8 cellular contexts compared by ENCODE assay signal in genomic region chr10:100020161-100020882, GRCh38. TPM values are rescaled to one million over a fixed set of nuclear protein-coding genes. Genes with fewer than 3 reads are reported as not detected.
DNase-seq lines count a peak whose midpoint lies in the region; ATAC-seq, FAIRE-seq and TF ChIP-seq lines count a peak whose summit lies in the region.

No MANE protein-coding gene starts in this region.

- no peak for DNase-seq in CD8-positive, alpha-beta T cell
- peak; percentile 40 for DNase-seq in activated CD4-positive, alpha-beta memory T cell treated with anti-CD3 and anti-CD28 coated beads for 36 hours
- no peak for DNase-seq in HTR-8/SVneo (ENCODE audit: insufficient read length, low spot score)
- DNase-seq in iPS-NIHi11 (ENCODE audit: low spot score): no peak
- DNase-seq in small intestine: no peak
- DNase-seq in activated naive CD4-positive, alpha-beta T cell treated with anti-CD3 and anti-CD28 coated beads, Interleukin-2, amount 10 ng/mL, durations not matched to agents 7 days and 5 days: no peak

- peak overlapping the region; percentile 20 for H3K27ac Mint-ChIP-seq in CD8-positive, alpha-beta T cell
- no peak overlapping the region for H3K27ac Mint-ChIP-seq in activated CD4-positive, alpha-beta memory T cell treated with anti-CD3 and anti-CD28 coated beads for 36 hours
- no peak overlapping the region for H3K27ac Mint-ChIP-seq in activated naive CD4-positive, alpha-beta T cell treated with anti-CD3 and anti-CD28 coated beads, Interleukin-2, amount 10 ng/mL, durations not matched to agents 7 days and 5 days

- no peak overlapping the region for H3K4me3 ChIP-seq in CD8-positive, alpha-beta T cell (ENCODE audit: low read depth, low read length)
- H3K4me3 ChIP-seq in small intestine (ENCODE audit: low read depth in 1 of 2, low read length in 2 of 2): no peak overlapping the region

- no peak overlapping the region for H3K4me3 Mint-ChIP-seq in CD8-positive, alpha-beta T cell
- H3K4me3 Mint-ChIP-seq in activated CD4-positive, alpha-beta memory T cell treated with anti-CD3 and anti-CD28 coated beads for 36 hours: no peak overlapping the region
- H3K4me3 Mint-ChIP-seq in activated naive CD4-positive, alpha-beta T cell treated with anti-CD3 and anti-CD28 coated beads, Interleukin-2, amount 10 ng/mL, durations not matched to agents 7 days and 5 days: no peak overlapping the region

- no peak for TF ChIP-seq CTCF in CD8-positive, alpha-beta T cell (IDR thresholded peaks at IDR 0.05)

- peaks cover 5% of the 10 kb centered on the region for H3K4me1 Mint-ChIP-seq in CD8-positive, alpha-beta T cell (ENCODE audit: low read depth)
- peaks cover 7% of the 10 kb centered on the region for H3K4me1 Mint-ChIP-seq in activated CD4-positive, alpha-beta memory T cell treated with anti-CD3 and anti-CD28 coated beads for 36 hours (ENCODE audit: low read depth)
- peaks cover 7% of the 10 kb centered on the region for H3K4me1 Mint-ChIP-seq in activated naive CD4-positive, alpha-beta T cell treated with anti-CD3 and anti-CD28 coated beads, Interleukin-2, amount 10 ng/mL, durations not matched to agents 7 days and 5 days

- H3K4me1 ChIP-seq in CD8-positive, alpha-beta T cell (ENCODE audit: insufficient read depth, low read length): no peaks in the 10 kb centered on the region
- no peaks in the 10 kb centered on the region for H3K4me1 ChIP-seq in small intestine (ENCODE audit: control insufficient read depth in 2 of 2, insufficient read depth in 1 of 2, low read depth in 1 of 2, low read length in 1 of 2)

- no peaks in the 10 kb centered on the region for H3K9me3 Mint-ChIP-seq in CD8-positive, alpha-beta T cell
- no peaks in the 10 kb centered on the region for H3K9me3 Mint-ChIP-seq in activated CD4-positive, alpha-beta memory T cell treated with anti-CD3 and anti-CD28 coated beads for 36 hours
- H3K9me3 Mint-ChIP-seq in activated naive CD4-positive, alpha-beta T cell treated with anti-CD3 and anti-CD28 coated beads, Interleukin-2, amount 10 ng/mL, durations not matched to agents 7 days and 5 days: no peaks in the 10 kb centered on the region

- no peaks in the 10 kb centered on the region for H3K27me3 ChIP-seq in CD8-positive, alpha-beta T cell (ENCODE audit: insufficient read depth, low read length)
- no peaks in the 10 kb centered on the region for H3K27me3 ChIP-seq in small intestine (ENCODE audit: control insufficient read depth in 2 of 2, insufficient read depth in 2 of 2, low read length in 2 of 2)

- H3K9me3 ChIP-seq in CD8-positive, alpha-beta T cell (ENCODE audit: low read length): no peaks in the 10 kb centered on the region
- no peaks in the 10 kb centered on the region for H3K9me3 ChIP-seq in small intestine (ENCODE audit: control insufficient read depth, low read depth)

- 54 to 56% (median 55%) methylated on average over 5 of the region's 5 CpGs for WGBS in small intestine, 3 donors

- CTCF ChIA-PET in CD8-positive, alpha-beta T cell (lab: Charles Lee): interaction anchor here (1.2 to 2.9 kb wide), 4 partner anchors 10 to 175 kb away, joined by 4 to 14 read pairs (median 10); partner anchors contain the start of gene DNMBP
- CTCF ChIA-PET in activated CD4-positive, alpha-beta memory T cell treated with anti-CD3 and anti-CD28 coated beads for 36 hours (lab: Charles Lee): interaction anchor here (1.0 to 1.2 kb wide), 3 partner anchors 13 to 174 kb away, joined by 3 to 4 read pairs (median 3); no protein-coding TSS in a partner anchor
- CTCF ChIA-PET in activated naive CD4-positive, alpha-beta T cell treated with anti-CD3 and anti-CD28 coated beads, Interleukin-2, amount 10 ng/mL, durations not matched to agents 7 days and 5 days (lab: Charles Lee): interaction anchor here (1.1 to 1.7 kb wide), 2 partner anchors 11 to 175 kb away, joined by 4 to 7 read pairs; partner anchors contain the start of gene DNMBP

- intact Hi-C loops in CD8-positive, alpha-beta T cell (cut with DNase I, micrococcal nuclease): loop anchor here in 1 of 2 experiments (10.0 kb wide), 1 partner anchor 46 kb away; no protein-coding TSS in a partner anchor
- intact Hi-C loops in activated CD4-positive, alpha-beta memory T cell treated with anti-CD3 and anti-CD28 coated beads for 36 hours (cut with micrococcal nuclease): no loop called here

- no peaks in the 10 kb centered on the region for H3K36me3 Mint-ChIP-seq in CD8-positive, alpha-beta T cell
- H3K36me3 Mint-ChIP-seq in activated CD4-positive, alpha-beta memory T cell treated with anti-CD3 and anti-CD28 coated beads for 36 hours: no peaks in the 10 kb centered on the region
- no peaks in the 10 kb centered on the region for H3K36me3 Mint-ChIP-seq in activated naive CD4-positive, alpha-beta T cell treated with anti-CD3 and anti-CD28 coated beads, Interleukin-2, amount 10 ng/mL, durations not matched to agents 7 days and 5 days

- H3K27me3 Mint-ChIP-seq in CD8-positive, alpha-beta T cell (ENCODE audit: low read depth): peaks cover 3% of the 10 kb centered on the region
- H3K27me3 Mint-ChIP-seq in activated CD4-positive, alpha-beta memory T cell treated with anti-CD3 and anti-CD28 coated beads for 36 hours: peaks cover 1% of the 10 kb centered on the region
- peaks cover 4% of the 10 kb centered on the region for H3K27me3 Mint-ChIP-seq in activated naive CD4-positive, alpha-beta T cell treated with anti-CD3 and anti-CD28 coated beads, Interleukin-2, amount 10 ng/mL, durations not matched to agents 7 days and 5 days

- ATAC-seq in CD8-positive, alpha-beta T cell: peak; percentile 62
- peak; percentile 83 for ATAC-seq in GM19452 (IDR thresholded peaks at IDR 0.05; ENCODE audit: unreplicated experiment)
- peak; percentile 75 for ATAC-seq in HG03469 (IDR thresholded peaks at IDR 0.05; ENCODE audit: unreplicated experiment)

- no peak overlapping the region for H3K27ac ChIP-seq in CD8-positive, alpha-beta T cell (ENCODE audit: low read depth, low read length)
- H3K27ac ChIP-seq in small intestine (ENCODE audit: low read depth in 1 of 2, low read length in 1 of 2): no peak overlapping the region

- POLR2A ChIA-PET in CD8-positive, alpha-beta T cell (lab: Charles Lee): no interaction called here
- POLR2A ChIA-PET in activated CD4-positive, alpha-beta memory T cell treated with anti-CD3 and anti-CD28 coated beads for 36 hours (lab: Charles Lee): no interaction called here

- no peaks in the 10 kb centered on the region for H3K36me3 ChIP-seq in CD8-positive, alpha-beta T cell (ENCODE audit: insufficient read depth, low read length)
- no peaks in the 10 kb centered on the region for H3K36me3 ChIP-seq in small intestine (ENCODE audit: control insufficient read depth in 2 of 2, insufficient read depth in 2 of 2, low read length in 2 of 2)

- FAIRE-seq in HTR-8/SVneo (lab: Jason Lieb, UNC): no peak
- FAIRE-seq in small intestine (lab: Jason Lieb, UNC): no peak

RNA-seq across cellular contexts. Expression of gene DNMBP, which starts 10.6 kb away (rescaled TPM):
- 1 to 10 TPM; 4.0 to 4.1 TPM for total RNA-seq in CD8-positive, alpha-beta T cell
- 1 to 10 TPM; 2.1 to 2.2 TPM for total RNA-seq in activated CD4-positive, alpha-beta memory T cell treated with anti-CD3 and anti-CD28 coated beads for 36 hours
- polyA plus RNA-seq in small intestine: 10 to 100 TPM; 18.4 to 34.2 (median 21.8) TPM
